20 cellular contexts compared by ENCODE assay signal in genomic region chr10:132961420-132961803, GRCh38. TPM values are rescaled to one million over a fixed set of nuclear protein-coding genes. Genes with fewer than 3 reads are reported as not detected.
DNase-seq lines count a peak whose midpoint lies in the region; ATAC-seq, FAIRE-seq and TF ChIP-seq lines count a peak whose summit lies in the region.
"Had no signal": no experiment of that assay in that cellular context is flagged by ENCODE, and none has a peak within 500 bp of the region (broad histone marks: within the 10 kb centered on the region; RNA-seq: fewer than 3 reads in every experiment).

No MANE protein-coding gene starts in this region.

- H3K4me3 Mint-ChIP-seq in activated T-cell treated with anti-CD3 and anti-CD28 coated beads, Interleukin-2, amount 50 U/mL, for 24 hours: no peak overlapping the region
- H3K4me3 Mint-ChIP-seq in T-cell: peak overlapping the region in 2 of 3 donors; percentile 91 to 97

- no peak overlapping the region for H3K27ac Mint-ChIP-seq in activated T-cell treated with anti-CD3 and anti-CD28 coated beads, Interleukin-2, amount 50 U/mL, for 24 hours
- H3K27ac Mint-ChIP-seq in T-cell: no peak overlapping the region
- H3K27ac Mint-ChIP-seq: CD14-positive monocyte had no signal

- peaks cover 40% of the 10 kb centered on the region for H3K27me3 Mint-ChIP-seq in activated T-cell treated with anti-CD3 and anti-CD28 coated beads, Interleukin-2, amount 50 U/mL, for 24 hours
- H3K27me3 Mint-ChIP-seq in T-cell: peaks cover 19 to 28% of the 10 kb centered on the region in 2 donors

- 52 to 78% methylated on average over 9 of the region's 9 CpGs for WGBS in sigmoid colon, 2 donors

- CTCF ChIA-PET in T-cell (lab: Charles Lee): no interaction called here

- H3K9me3 ChIP-seq in kidney (ENCODE audit: control insufficient read depth in 1 of 2, low read length in 2 of 2): no peaks in the 10 kb centered on the region
- H3K9me3 ChIP-seq in sigmoid colon: no peaks in the 10 kb centered on the region
- H3K9me3 ChIP-seq: prostate gland, SJCRH30, tibial artery had no signal

- no peak for TF ChIP-seq EP300 in sigmoid colon (IDR thresholded peaks at IDR 0.05)

- H3K27ac ChIP-seq in kidney (ENCODE audit: low read depth in 2 of 2, low read length in 2 of 2) (no peak overlapping the region), sigmoid colon (no peak overlapping the region)
- H3K27ac ChIP-seq: brain microvascular endothelial cell, epithelial cell of prostate, PC-9, prostate gland, SJCRH30, tibial artery had no signal

- H3K27me3 ChIP-seq in sigmoid colon: peaks cover 0 to 21% (median 5%) of the 10 kb centered on the region in 3 donors
- H3K27me3 ChIP-seq: brain microvascular endothelial cell, SJCRH30 had no signal

- intact Hi-C loops in kidney (cut with DNase I) (no loop called here), sigmoid colon (cut with DNase I) (no loop called here)

- H3K36me3 Mint-ChIP-seq in activated T-cell treated with anti-CD3 and anti-CD28 coated beads, Interleukin-2, amount 50 U/mL, for 24 hours (ENCODE audit: low read depth): no peaks in the 10 kb centered on the region
- no peaks in the 10 kb centered on the region for H3K36me3 Mint-ChIP-seq in T-cell

- H3K4me1 ChIP-seq in kidney (ENCODE audit: control insufficient read depth in 1 of 2, insufficient read depth in 1 of 2, low read depth in 1 of 2, low read length in 2 of 2) (peaks cover 0 to 11% of the 10 kb centered on the region in 2 donors), sigmoid colon (peaks cover 0 to 13% (median 11%) of the 10 kb centered on the region in 4 donors)
- H3K4me1 ChIP-seq: prostate gland, SJCRH30 had no signal

- peak; percentile 18 for DNase-seq in activated T-cell treated with anti-CD3 and anti-CD28 coated beads, Interleukin-2, amount 50 U/mL, for 24 hours
- no peak for DNase-seq in activated T-cell treated with anti-CD3 and anti-CD28 coated beads, Interleukin-2, amount 50 U/mL, for 1 hour
- DNase-seq in T-cell: no peak
- no peak for DNase-seq in kidney
- peak; percentile 56 for DNase-seq in sigmoid colon
- DNase-seq in OCI-M2 (lab: John Stamatoyannopoulos, UW; ENCODE audit: unreplicated experiment): no peak
- DNase-seq in NCI-H1105 (lab: John Stamatoyannopoulos, UW): no peak
- DNase-seq: NCI-H1417 treated with DMSO at 0.1 percent for 48 hours, NCI-H748 treated with DMSO at 0.1 percent for 48 hours, SJCRH30 had no signal

- ATAC-seq in T-cell (replicated peaks in 1 of 4): no peak
- no peak for ATAC-seq in HG02642 (IDR thresholded peaks at IDR 0.05; ENCODE audit: poor library complexity, unreplicated experiment)

- H3K4me3 ChIP-seq in kidney (ENCODE audit: low read length in 2 of 2) (peak overlapping the region; percentile 74 to 87), sigmoid colon (no peak overlapping the region)
- H3K4me3 ChIP-seq: PC-9, SJCRH30 had no signal

- H3K36me3 ChIP-seq in kidney (ENCODE audit: control insufficient read depth in 1 of 2, insufficient read depth in 2 of 2, low read length in 2 of 2) (no peaks in the 10 kb centered on the region), sigmoid colon (no peaks in the 10 kb centered on the region)
- H3K36me3 ChIP-seq: brain microvascular endothelial cell, prostate gland, SJCRH30, tibial artery had no signal

- no peaks in the 10 kb centered on the region for H3K9me3 Mint-ChIP-seq in activated T-cell treated with anti-CD3 and anti-CD28 coated beads, Interleukin-2, amount 50 U/mL, for 24 hours
- no peaks in the 10 kb centered on the region for H3K9me3 Mint-ChIP-seq in T-cell
- H3K9me3 Mint-ChIP-seq: activated naive CD8-positive, alpha-beta T cell treated with anti-CD3 and anti-CD28 coated beads for 36 hours had no signal

- POLR2A ChIA-PET in T-cell (lab: Charles Lee): no interaction called here

- no peak overlapping the region for H3K9ac ChIP-seq in kidney (ENCODE audit: low read length in 2 of 2)

- no peak for TF ChIP-seq CTCF in kidney (IDR thresholded peaks at IDR 0.05; ENCODE audit: borderline replicate concordance, extremely low read depth, insufficient read depth)
- no peak for TF ChIP-seq CTCF in sigmoid colon (IDR thresholded peaks at IDR 0.05)

- peaks cover 32% of the 10 kb centered on the region for H3K4me1 Mint-ChIP-seq in activated T-cell treated with anti-CD3 and anti-CD28 coated beads, Interleukin-2, amount 50 U/mL, for 24 hours (ENCODE audit: low read depth)
- peaks cover 14 to 24% (median 23%) of the 10 kb centered on the region in 3 donors for H3K4me1 Mint-ChIP-seq in T-cell

- no peak for FAIRE-seq in kidney (lab: Jason Lieb, UNC)
- FAIRE-seq: small intestine had no signal

- TF ChIP-seq POLR2A in sigmoid colon (IDR thresholded peaks at IDR 0.05): no peak

RNA-seq across cellular contexts. Expression of gene CFAP46, which starts 19.0 kb away (rescaled TPM):
- total RNA-seq in T-cell (not detected), kidney (8.3 TPM), sigmoid colon (1 to 10 TPM in 1 of 4 donors, under 1 TPM in 2, not detected in 1; 0.36 to 1.7 (median 0.41) TPM)
- polyA plus RNA-seq in kidney (ENCODE audit: insufficient read depth, low read depth, low replicate concordance) (3.8 TPM), sigmoid colon (under 1 TPM in 1 of 3 donors, not detected in 2; 0.10 TPM)
- total RNA-seq: myocyte, PC-9 had no signal
- polyA plus RNA-seq: CD14-positive monocyte had no signal

Comparison
In these comparisons a context has a peak if more than half of its experiments do, and no peak if none do; other contexts are left out.
1. DNase-seq: peak in activated T-cell treated with anti-CD3 and anti-CD28 coated beads, Interleukin-2, amount 50 U/mL, for 24 hours (single experiment) and sigmoid colon (single experiment); none in activated T-cell treated with anti-CD3 and anti-CD28 coated beads, Interleukin-2, amount 50 U/mL, for 1 hour (single experiment), T-cell (0 of 34), kidney (single experiment), OCI-M2 (single experiment) and NCI-H1105 (single experiment).
2. H3K4me3 ChIP-seq: peak in kidney (2 of 2); none in sigmoid colon (0 of 4).